14 cellular contexts compared by ENCODE assay signal in genomic region chr5:57937501-57937900, GRCh38.
DNase-seq lines count a peak whose midpoint lies in the region; ATAC-seq lines count a peak whose summit lies in the region.
"Had no signal": no experiment of that assay in that cellular context is flagged by ENCODE, and none has a peak within 500 bp of the region (broad histone marks: within the 10 kb centered on the region; RNA-seq: fewer than 3 reads in every experiment).

No MANE protein-coding gene starts in this region.

- DNase-seq in GM03348 (ENCODE audit: low spot score) = peak; percentile 7
- DNase-seq in NCI-H69 (lab: John Stamatoyannopoulos, UW) = peak; percentile 82
- DNase-seq in fibroblast of peridontal ligament (ENCODE audit: extremely low read depth) = peak; percentile 57
- DNase-seq in stimulated activated CD4-positive, alpha-beta T cell treated with anti-CD3 and anti-CD28 coated beads, Interleukin-2, amount 100 ng/mL, for 48 hours = no peak
- DNase-seq in NCI-H82 treated with DMSO at 0.1 percent for 48 hours (lab: John Stamatoyannopoulos, UW; ENCODE audit: unreplicated experiment) = no peak
- no peak for DNase-seq in SKM-1 treated with dmso at 0.1 percent for 144 hours (lab: John Stamatoyannopoulos, UW; ENCODE audit: unreplicated experiment)
- DNase-seq: CD4-positive, alpha-beta T cell; DND-41; Karpas-422; NCI-H2081; NCI-H524 treated with DMSO at 0.1 percent for 48 hours had no signal

- H2AFZ ChIP-seq in ACC112 (ENCODE audit: low read length, unreplicated experiment) = peak overlapping the region; percentile 62

- no peaks in the 10 kb centered on the region for H3K4me1 ChIP-seq in ACC112 (ENCODE audit: control insufficient read depth, insufficient read depth, low read length, unreplicated experiment)

- H3K27ac ChIP-seq in ACC112 (ENCODE audit: low read depth, low read length) = no peak overlapping the region

- ATAC-seq in HG03521 (IDR thresholded peaks at IDR 0.05; ENCODE audit: unreplicated experiment) = no peak
- ATAC-seq: Right ventricle myocardium inferior had no signal

- no peaks in the 10 kb centered on the region for H3K27me3 ChIP-seq in ACC112 (ENCODE audit: insufficient read depth, low read length)

- H3K4me3 ChIP-seq in ACC112 (ENCODE audit: low read depth, low read length) = no peak overlapping the region

- H3K36me3 ChIP-seq in ACC112 (ENCODE audit: insufficient read depth, low read length) = no peaks in the 10 kb centered on the region

- no peaks in the 10 kb centered on the region for H3K79me2 ChIP-seq in ACC112 (ENCODE audit: control insufficient read depth, insufficient read depth, low read length, unreplicated experiment)

Comparison
In these comparisons a context has a peak if more than half of its experiments do, and no peak if none do; other contexts are left out.
1. DNase-seq: peak in GM03348 (single experiment), NCI-H69 (single experiment) and fibroblast of peridontal ligament (single experiment); none in stimulated activated CD4-positive, alpha-beta T cell treated with anti-CD3 and anti-CD28 coated beads, Interleukin-2, amount 100 ng/mL, for 48 hours (0 of 2), NCI-H82 treated with DMSO at 0.1 percent for 48 hours (single experiment) and SKM-1 treated with dmso at 0.1 percent for 144 hours (single experiment).